ENCODE assay signal across 1 cellular context in the genomic region with DNA sequence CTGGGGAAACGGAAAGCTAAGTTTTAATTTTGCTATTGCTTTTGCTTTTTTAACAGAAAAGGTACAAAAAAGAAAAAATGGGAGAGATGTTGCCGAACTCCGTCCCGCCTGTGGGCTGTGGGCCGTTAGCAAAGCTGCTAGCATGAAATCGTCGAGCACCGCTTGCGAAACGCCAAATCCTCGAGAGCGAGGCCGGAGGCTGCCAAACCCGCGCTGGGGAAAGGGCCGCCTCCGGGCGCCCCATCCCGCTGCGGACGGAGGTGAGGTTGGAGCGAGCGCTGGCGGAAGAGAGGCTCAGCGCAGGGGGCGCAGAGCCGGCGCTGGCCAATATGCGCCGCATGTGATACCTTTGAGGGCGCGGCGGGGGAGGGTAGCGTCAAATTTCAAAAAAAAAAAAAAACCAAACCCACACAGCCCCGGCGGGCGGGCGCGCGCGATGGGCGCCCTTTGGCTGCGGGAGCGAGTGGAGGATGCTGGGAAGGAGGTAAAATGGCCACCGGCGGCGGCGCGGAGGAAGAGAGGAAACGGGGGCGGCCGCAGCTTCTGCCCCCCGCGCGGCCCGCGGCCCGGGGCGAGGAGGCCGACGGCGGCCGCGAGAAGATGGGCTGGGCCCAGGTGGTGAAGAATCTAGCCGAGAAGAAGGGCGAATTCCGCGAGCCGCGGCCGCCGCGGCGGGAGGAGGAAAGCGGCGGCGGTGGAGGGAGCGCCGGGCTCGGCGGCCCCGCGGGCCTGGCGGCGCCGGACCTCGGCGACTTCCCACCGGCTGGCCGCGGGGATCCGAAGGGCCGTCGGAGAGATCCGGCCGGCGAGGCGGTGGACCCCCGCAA.
TF ChIP-seq lines count a peak whose summit lies in the region.

A gene with protein sequence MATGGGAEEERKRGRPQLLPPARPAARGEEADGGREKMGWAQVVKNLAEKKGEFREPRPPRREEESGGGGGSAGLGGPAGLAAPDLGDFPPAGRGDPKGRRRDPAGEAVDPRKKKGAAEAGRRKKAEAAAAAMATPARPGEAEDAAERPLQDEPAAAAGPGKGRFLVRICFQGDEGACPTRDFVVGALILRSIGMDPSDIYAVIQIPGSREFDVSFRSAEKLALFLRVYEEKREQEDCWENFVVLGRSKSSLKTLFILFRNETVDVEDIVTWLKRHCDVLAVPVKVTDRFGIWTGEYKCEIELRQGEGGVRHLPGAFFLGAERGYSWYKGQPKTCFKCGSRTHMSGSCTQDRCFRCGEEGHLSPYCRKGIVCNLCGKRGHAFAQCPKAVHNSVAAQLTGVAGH (plus strand): TSS at position 473 of the 827 bp plus-strand sequence. CDS start 17 bp downstream, at position 490.

TF ChIP-seq in HepG2, 621 proteins besides CTCF, POLR2A, EP300 and RAD21 (continued from another document and continues in another):
- TF ChIP-seq CEBPG (CRISPR knock-in tag; IDR thresholded peaks at IDR 0.05) (peak; percentile 98), ZNF441 (CRISPR knock-in tag; IDR thresholded peaks at IDR 0.05; ENCODE audit: borderline replicate concordance) (peak; percentile 98), ZBTB38 (CRISPR knock-in tag; IDR thresholded peaks at IDR 0.05) (peak; percentile 94; the same call in 1 of the 2 replicates), ZNF773 (CRISPR knock-in tag; IDR thresholded peaks at IDR 0.05; ENCODE audit: borderline replicate concordance) (peak; percentile 92), REL (CRISPR knock-in tag; conservative IDR thresholded peaks at IDR 0.05) (peak; percentile 96), ZFP36L2 (CRISPR knock-in tag; IDR thresholded peaks at IDR 0.05) (peak; percentile 66; the same call in 1 of the 2 replicates), HMG20A (CRISPR knock-in tag; IDR thresholded peaks at IDR 0.05; ENCODE audit: borderline replicate concordance) (peak; percentile 86), NONO (IDR thresholded peaks at IDR 0.05) (no peak), NONO (CRISPR knock-in tag; conservative IDR thresholded peaks at IDR 0.05) (peak; percentile 95), MIXL1 (CRISPR knock-in tag; IDR thresholded peaks at IDR 0.05) (peak; percentile 96), ZNF790 (CRISPR knock-in tag; IDR thresholded peaks at IDR 0.05; ENCODE audit: borderline replicate concordance) (peak; percentile 96; the same call in 1 of the 2 replicates), REXO4 (CRISPR knock-in tag; IDR thresholded peaks at IDR 0.05; ENCODE audit: borderline replicate concordance) (0 out of 2 replicates have a peak, but pooled peaks have one; percentile 14), JUNB (CRISPR knock-in tag; IDR thresholded peaks at IDR 0.05; ENCODE audit: borderline replicate concordance) (peak; percentile 80), ATAD3A (CRISPR knock-in tag; IDR thresholded peaks at IDR 0.05) (no peak), ZZZ3 (CRISPR knock-in tag; IDR thresholded peaks at IDR 0.05; ENCODE audit: borderline replicate concordance) (peak; percentile 74; the same call in 1 of the 2 replicates), ZNF383 (CRISPR knock-in tag; IDR thresholded peaks at IDR 0.05; ENCODE audit: borderline replicate concordance) (no peak; the same call in 1 of the 2 replicates), NR2C2 (CRISPR knock-in tag; IDR thresholded peaks at IDR 0.05; ENCODE audit: borderline replicate concordance) (peak; percentile 82), EEA1 (CRISPR knock-in tag; IDR thresholded peaks at IDR 0.05; ENCODE audit: borderline replicate concordance) (peak; percentile 93), ZNF547 (CRISPR knock-in tag; IDR thresholded peaks at IDR 0.05) (peak; percentile 100), NFE2 (CRISPR knock-in tag; IDR thresholded peaks at IDR 0.05) (no peak), MEIS1 (CRISPR knock-in tag; IDR thresholded peaks at IDR 0.05; ENCODE audit: borderline replicate concordance) (peak; percentile 95), SIX1 (CRISPR knock-in tag; IDR thresholded peaks at IDR 0.05; ENCODE audit: borderline replicate concordance) (peak; percentile 97), ZNF607 (CRISPR knock-in tag; IDR thresholded peaks at IDR 0.05; ENCODE audit: borderline replicate concordance) (peak; percentile 99), WIZ (CRISPR knock-in tag; IDR thresholded peaks at IDR 0.05) (no peak)
- TF ChIP-seq, protein P1, sequence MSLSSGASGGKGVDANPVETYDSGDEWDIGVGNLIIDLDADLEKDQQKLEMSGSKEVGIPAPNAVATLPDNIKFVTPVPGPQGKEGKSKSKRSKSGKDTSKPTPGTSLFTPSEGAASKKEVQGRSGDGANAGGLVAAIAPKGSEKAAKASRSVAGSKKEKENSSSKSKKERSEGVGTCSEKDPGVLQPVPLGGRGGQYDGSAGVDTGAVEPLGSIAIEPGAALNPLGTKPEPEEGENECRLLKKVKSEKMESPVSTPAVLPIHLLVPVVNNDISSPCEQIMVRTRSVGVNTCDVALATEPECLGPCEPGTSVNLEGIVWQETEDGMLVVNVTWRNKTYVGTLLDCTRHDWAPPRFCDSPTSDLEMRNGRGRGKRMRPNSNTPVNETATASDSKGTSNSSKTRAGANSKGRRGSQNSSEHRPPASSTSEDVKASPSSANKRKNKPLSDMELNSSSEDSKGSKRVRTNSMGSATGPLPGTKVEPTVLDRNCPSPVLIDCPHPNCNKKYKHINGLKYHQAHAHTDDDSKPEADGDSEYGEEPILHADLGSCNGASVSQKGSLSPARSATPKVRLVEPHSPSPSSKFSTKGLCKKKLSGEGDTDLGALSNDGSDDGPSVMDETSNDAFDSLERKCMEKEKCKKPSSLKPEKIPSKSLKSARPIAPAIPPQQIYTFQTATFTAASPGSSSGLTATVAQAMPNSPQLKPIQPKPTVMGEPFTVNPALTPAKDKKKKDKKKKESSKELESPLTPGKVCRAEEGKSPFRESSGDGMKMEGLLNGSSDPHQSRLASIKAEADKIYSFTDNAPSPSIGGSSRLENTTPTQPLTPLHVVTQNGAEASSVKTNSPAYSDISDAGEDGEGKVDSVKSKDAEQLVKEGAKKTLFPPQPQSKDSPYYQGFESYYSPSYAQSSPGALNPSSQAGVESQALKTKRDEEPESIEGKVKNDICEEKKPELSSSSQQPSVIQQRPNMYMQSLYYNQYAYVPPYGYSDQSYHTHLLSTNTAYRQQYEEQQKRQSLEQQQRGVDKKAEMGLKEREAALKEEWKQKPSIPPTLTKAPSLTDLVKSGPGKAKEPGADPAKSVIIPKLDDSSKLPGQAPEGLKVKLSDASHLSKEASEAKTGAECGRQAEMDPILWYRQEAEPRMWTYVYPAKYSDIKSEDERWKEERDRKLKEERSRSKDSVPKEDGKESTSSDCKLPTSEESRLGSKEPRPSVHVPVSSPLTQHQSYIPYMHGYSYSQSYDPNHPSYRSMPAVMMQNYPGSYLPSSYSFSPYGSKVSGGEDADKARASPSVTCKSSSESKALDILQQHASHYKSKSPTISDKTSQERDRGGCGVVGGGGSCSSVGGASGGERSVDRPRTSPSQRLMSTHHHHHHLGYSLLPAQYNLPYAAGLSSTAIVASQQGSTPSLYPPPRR (CRISPR knock-in tag; IDR thresholded peaks at IDR 0.05; ENCODE audit: borderline replicate concordance) = peak; percentile 86
- TF ChIP-seq, protein P2, sequence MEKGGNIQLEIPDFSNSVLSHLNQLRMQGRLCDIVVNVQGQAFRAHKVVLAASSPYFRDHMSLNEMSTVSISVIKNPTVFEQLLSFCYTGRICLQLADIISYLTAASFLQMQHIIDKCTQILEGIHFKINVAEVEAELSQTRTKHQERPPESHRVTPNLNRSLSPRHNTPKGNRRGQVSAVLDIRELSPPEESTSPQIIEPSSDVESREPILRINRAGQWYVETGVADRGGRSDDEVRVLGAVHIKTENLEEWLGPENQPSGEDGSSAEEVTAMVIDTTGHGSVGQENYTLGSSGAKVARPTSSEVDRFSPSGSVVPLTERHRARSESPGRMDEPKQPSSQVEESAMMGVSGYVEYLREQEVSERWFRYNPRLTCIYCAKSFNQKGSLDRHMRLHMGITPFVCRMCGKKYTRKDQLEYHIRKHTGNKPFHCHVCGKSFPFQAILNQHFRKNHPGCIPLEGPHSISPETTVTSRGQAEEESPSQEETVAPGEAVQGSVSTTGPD (CRISPR knock-in tag; IDR thresholded peaks at IDR 0.05) = peak; percentile 96
- TF ChIP-seq, protein P3, sequence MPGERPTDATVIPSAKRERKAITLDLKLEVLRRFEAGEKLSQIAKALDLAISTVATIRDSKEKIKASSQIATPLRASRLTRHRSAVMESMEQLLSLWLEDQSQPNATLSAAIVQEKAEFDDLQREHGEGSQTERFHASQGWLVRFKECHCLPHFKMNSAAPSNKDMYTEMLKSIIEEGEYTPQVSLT (CRISPR knock-in tag; IDR thresholded peaks at IDR 0.05; ENCODE audit: borderline replicate concordance, low read depth) = peak; percentile 99
- TF ChIP-seq, protein P4, sequence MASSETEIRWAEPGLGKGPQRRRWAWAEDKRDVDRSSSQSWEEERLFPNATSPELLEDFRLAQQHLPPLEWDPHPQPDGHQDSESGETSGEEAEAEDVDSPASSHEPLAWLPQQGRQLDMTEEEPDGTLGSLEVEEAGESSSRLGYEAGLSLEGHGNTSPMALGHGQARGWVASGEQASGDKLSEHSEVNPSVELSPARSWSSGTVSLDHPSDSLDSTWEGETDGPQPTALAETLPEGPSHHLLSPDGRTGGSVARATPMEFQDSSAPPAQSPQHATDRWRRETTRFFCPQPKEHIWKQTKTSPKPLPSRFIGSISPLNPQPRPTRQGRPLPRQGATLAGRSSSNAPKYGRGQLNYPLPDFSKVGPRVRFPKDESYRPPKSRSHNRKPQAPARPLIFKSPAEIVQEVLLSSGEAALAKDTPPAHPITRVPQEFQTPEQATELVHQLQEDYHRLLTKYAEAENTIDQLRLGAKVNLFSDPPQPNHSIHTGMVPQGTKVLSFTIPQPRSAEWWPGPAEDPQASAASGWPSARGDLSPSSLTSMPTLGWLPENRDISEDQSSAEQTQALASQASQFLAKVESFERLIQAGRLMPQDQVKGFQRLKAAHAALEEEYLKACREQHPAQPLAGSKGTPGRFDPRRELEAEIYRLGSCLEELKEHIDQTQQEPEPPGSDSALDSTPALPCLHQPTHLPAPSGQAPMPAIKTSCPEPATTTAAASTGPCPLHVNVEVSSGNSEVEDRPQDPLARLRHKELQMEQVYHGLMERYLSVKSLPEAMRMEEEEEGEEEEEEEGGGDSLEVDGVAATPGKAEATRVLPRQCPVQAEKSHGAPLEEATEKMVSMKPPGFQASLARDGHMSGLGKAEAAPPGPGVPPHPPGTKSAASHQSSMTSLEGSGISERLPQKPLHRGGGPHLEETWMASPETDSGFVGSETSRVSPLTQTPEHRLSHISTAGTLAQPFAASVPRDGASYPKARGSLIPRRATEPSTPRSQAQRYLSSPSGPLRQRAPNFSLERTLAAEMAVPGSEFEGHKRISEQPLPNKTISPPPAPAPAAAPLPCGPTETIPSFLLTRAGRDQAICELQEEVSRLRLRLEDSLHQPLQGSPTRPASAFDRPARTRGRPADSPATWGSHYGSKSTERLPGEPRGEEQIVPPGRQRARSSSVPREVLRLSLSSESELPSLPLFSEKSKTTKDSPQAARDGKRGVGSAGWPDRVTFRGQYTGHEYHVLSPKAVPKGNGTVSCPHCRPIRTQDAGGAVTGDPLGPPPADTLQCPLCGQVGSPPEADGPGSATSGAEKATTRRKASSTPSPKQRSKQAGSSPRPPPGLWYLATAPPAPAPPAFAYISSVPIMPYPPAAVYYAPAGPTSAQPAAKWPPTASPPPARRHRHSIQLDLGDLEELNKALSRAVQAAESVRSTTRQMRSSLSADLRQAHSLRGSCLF (CRISPR knock-in tag; IDR thresholded peaks at IDR 0.05; ENCODE audit: borderline replicate concordance) = peak; percentile 94
- TF ChIP-seq, protein P5, sequence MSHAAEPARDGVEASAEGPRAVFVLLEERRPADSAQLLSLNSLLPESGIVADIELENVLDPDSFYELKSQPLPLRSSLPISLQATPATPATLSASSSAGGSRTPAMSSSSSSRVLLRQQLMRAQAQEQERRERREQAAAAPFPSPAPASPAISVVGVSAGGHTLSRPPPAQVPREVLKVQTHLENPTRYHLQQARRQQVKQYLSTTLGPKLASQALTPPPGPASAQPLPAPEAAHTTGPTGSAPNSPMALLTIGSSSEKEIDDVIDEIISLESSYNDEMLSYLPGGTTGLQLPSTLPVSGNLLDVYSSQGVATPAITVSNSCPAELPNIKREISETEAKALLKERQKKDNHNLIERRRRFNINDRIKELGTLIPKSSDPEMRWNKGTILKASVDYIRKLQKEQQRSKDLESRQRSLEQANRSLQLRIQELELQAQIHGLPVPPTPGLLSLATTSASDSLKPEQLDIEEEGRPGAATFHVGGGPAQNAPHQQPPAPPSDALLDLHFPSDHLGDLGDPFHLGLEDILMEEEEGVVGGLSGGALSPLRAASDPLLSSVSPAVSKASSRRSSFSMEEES (CRISPR knock-in tag; IDR thresholded peaks at IDR 0.05) = peak; percentile 98
